Comparison of ENCODE assay signal across 18 cellular contexts in the genomic region with DNA sequence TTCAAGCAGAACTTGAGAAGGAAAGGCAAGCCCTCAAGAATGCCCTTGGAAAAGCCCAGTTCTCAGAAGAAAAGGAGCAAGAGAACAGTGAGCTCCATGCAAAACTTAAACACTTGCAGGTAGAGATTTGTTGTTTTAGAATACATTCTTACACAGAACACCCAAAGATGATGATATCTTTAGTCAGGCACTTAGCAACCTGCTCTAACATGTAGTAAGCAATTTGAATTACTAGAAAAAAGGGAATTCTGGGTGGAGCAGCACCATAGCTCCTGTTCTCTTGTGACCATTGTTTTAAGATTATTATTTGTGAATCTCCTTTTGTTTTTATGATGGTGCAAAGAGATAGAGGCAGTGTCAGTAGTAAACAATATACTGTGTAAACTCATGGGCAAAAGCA.
DNase-seq lines count a peak whose midpoint lies in the region; ATAC-seq and TF ChIP-seq lines count a peak whose summit lies in the region.
"Had no signal": no experiment of that assay in that cellular context is flagged by ENCODE, and none has a peak within 500 bp of the region (broad histone marks: within the 10 kb centered on the region; RNA-seq: fewer than 3 reads in every experiment).

No MANE protein-coding gene starts in this region.

- no peaks in the 10 kb centered on the region for H3K9me3 ChIP-seq in CD4-positive, CD25-positive, alpha-beta regulatory T cell (ENCODE audit: control insufficient read depth in 2 of 2, low read length in 2 of 2)
- no peaks in the 10 kb centered on the region for H3K9me3 ChIP-seq in CD4-positive, alpha-beta T cell (ENCODE audit: control insufficient read depth, low read length)
- H3K9me3 ChIP-seq in RWPE2 (ENCODE audit: severe bottlenecking) (no peaks in the 10 kb centered on the region), right cardiac atrium (ENCODE audit: control insufficient read depth, low read length) (no peaks in the 10 kb centered on the region)
- H3K9me3 ChIP-seq: HAP-1, SJCRH30 had no signal

- H3K27ac ChIP-seq in CD4-positive, CD25-positive, alpha-beta regulatory T cell (ENCODE audit: insufficient read depth, low read length, poor library complexity, severe bottlenecking): no peak overlapping the region
- H3K27ac ChIP-seq in CD4-positive, alpha-beta T cell (ENCODE audit: low read depth, low read length): no peak overlapping the region
- peak overlapping the region; percentile 54 for H3K27ac ChIP-seq in RWPE2 (ENCODE audit: poor library complexity, severe bottlenecking)
- no peak overlapping the region for H3K27ac ChIP-seq in foreskin keratinocyte
- no peak overlapping the region for H3K27ac ChIP-seq in right cardiac atrium (ENCODE audit: low read length)
- H3K27ac ChIP-seq: SJCRH30 had no signal

- ATAC-seq in CD4-positive, CD25-positive, alpha-beta regulatory T cell (ENCODE audit: low read depth in 2 of 2): no peak
- ATAC-seq in CD4-positive, alpha-beta T cell (ENCODE audit: poor library complexity): no peak
- ATAC-seq in RWPE2 (ENCODE audit: low read depth) (peak; percentile 93), foreskin keratinocyte (peak; percentile 97), right cardiac atrium (no peak), HG03159 (IDR thresholded peaks at IDR 0.05; ENCODE audit: unreplicated experiment) (no peak)
- ATAC-seq: GM12878 had no signal

- CTCF ChIA-PET in CD4-positive, alpha-beta T cell (lab: Charles Lee): interaction anchor here (0.6 to 1.4 kb wide), 2 partner anchors 17 to 617 kb away, joined by 3 to 6 read pairs; no protein-coding TSS in a partner anchor

- H3K4me3 ChIP-seq in CD4-positive, CD25-positive, alpha-beta regulatory T cell (ENCODE audit: low read depth, low read length): no peak overlapping the region
- no peak overlapping the region for H3K4me3 ChIP-seq in RWPE2 (ENCODE audit: severe bottlenecking)
- H3K4me3 ChIP-seq in right cardiac atrium (ENCODE audit: low read length): no peak overlapping the region
- H3K4me3 ChIP-seq: GM12878, HAP-1, SJCRH30 had no signal

- DNase-seq in CD4-positive, CD25-positive, alpha-beta regulatory T cell: no peak
- no peak for DNase-seq in CD4-positive, alpha-beta T cell
- DNase-seq in RWPE2 (ENCODE audit: low spot score) (no peak), foreskin keratinocyte (peak; percentile 61 to 80), erythroblast (lab: John Stamatoyannopoulos, UW) (no peak), right cardiac atrium (no peak)
- DNase-seq: DND-41, GDM1, NCI-H187 treated with DMSO at 0.1 percent for 48 hours, NCI-H446, NCI-H69, OCI-M1, RPMI8226 had no signal

- H3K9me3 Mint-ChIP-seq in CD4-positive, CD25-positive, alpha-beta regulatory T cell: no peaks in the 10 kb centered on the region
- no peaks in the 10 kb centered on the region for H3K9me3 Mint-ChIP-seq in CD4-positive, alpha-beta T cell

- peaks cover 17% of the 10 kb centered on the region for H3K4me1 ChIP-seq in CD4-positive, CD25-positive, alpha-beta regulatory T cell (ENCODE audit: control insufficient read depth, insufficient read depth, low read length, poor library complexity, severe bottlenecking)
- H3K4me1 ChIP-seq in RWPE2 (ENCODE audit: insufficient read depth, poor library complexity, severe bottlenecking): peaks cover 17% of the 10 kb centered on the region
- peaks cover 26% of the 10 kb centered on the region for H3K4me1 ChIP-seq in foreskin keratinocyte
- no peaks in the 10 kb centered on the region for H3K4me1 ChIP-seq in right cardiac atrium (ENCODE audit: control insufficient read depth, insufficient read depth, low read length)
- H3K4me1 ChIP-seq: HAP-1 had no signal

- TF ChIP-seq CTCF in CD4-positive, alpha-beta T cell (IDR thresholded peaks at IDR 0.05): no peak
- no peak for TF ChIP-seq CTCF in RWPE2 (IDR thresholded peaks at IDR 0.05; ENCODE audit: poor library complexity, severe bottlenecking)
- no peak for TF ChIP-seq CTCF in foreskin keratinocyte (conservative IDR thresholded peaks at IDR 0.05)

- no peak for TF ChIP-seq POLR2A in erythroblast (IDR thresholded peaks at IDR 0.05; ENCODE audit: low read length)

- peak overlapping the region; percentile 38 to 84 (median 56) for H3K27ac Mint-ChIP-seq in CD4-positive, CD25-positive, alpha-beta regulatory T cell
- H3K27ac Mint-ChIP-seq in CD4-positive, alpha-beta T cell: peak overlapping the region; percentile 59

- no peaks in the 10 kb centered on the region for H3K27me3 ChIP-seq in CD4-positive, CD25-positive, alpha-beta regulatory T cell (ENCODE audit: control insufficient read depth, insufficient read depth, low read length)
- H3K27me3 ChIP-seq in CD4-positive, alpha-beta T cell (ENCODE audit: control insufficient read depth, insufficient read depth, low read length): no peaks in the 10 kb centered on the region
- H3K27me3 ChIP-seq in RWPE2 (ENCODE audit: insufficient read depth, poor library complexity, severe bottlenecking) (no peaks in the 10 kb centered on the region), foreskin keratinocyte (no peaks in the 10 kb centered on the region), right cardiac atrium (ENCODE audit: control insufficient read depth, insufficient read depth) (no peaks in the 10 kb centered on the region)
- H3K27me3 ChIP-seq: SJCRH30 had no signal

- no peaks in the 10 kb centered on the region for H3K27me3 Mint-ChIP-seq in CD4-positive, CD25-positive, alpha-beta regulatory T cell
- no peaks in the 10 kb centered on the region for H3K27me3 Mint-ChIP-seq in CD4-positive, alpha-beta T cell
- H3K27me3 Mint-ChIP-seq: B cell had no signal

- peaks cover 67% of the 10 kb centered on the region for H3K36me3 Mint-ChIP-seq in CD4-positive, CD25-positive, alpha-beta regulatory T cell
- H3K36me3 Mint-ChIP-seq in CD4-positive, alpha-beta T cell (ENCODE audit: low read depth): peaks cover 94% of the 10 kb centered on the region

- peaks cover 18 to 71% (median 52%) of the 10 kb centered on the region in 4 donors for H3K4me1 Mint-ChIP-seq in CD4-positive, CD25-positive, alpha-beta regulatory T cell
- peaks cover 47% of the 10 kb centered on the region for H3K4me1 Mint-ChIP-seq in CD4-positive, alpha-beta T cell (ENCODE audit: low read depth)

- H3K4me3 Mint-ChIP-seq in CD4-positive, CD25-positive, alpha-beta regulatory T cell: no peak overlapping the region
- no peak overlapping the region for H3K4me3 Mint-ChIP-seq in CD4-positive, alpha-beta T cell
- H3K4me3 Mint-ChIP-seq: B cell had no signal

- intact Hi-C loops in CD4-positive, alpha-beta T cell (cut with DNase I, micrococcal nuclease): no loop called here
- intact Hi-C loops in right cardiac atrium (cut with DNase I): no loop called here

- POLR2A ChIA-PET in CD4-positive, alpha-beta T cell (lab: Charles Lee): interaction anchor here (3.4 kb wide), 1 partner anchor 17 kb away, joined by 15 read pairs; no protein-coding TSS in a partner anchor

- peaks cover 77% of the 10 kb centered on the region for H3K36me3 ChIP-seq in CD4-positive, CD25-positive, alpha-beta regulatory T cell (ENCODE audit: control insufficient read depth, insufficient read depth, low read length)
- peaks cover 63% of the 10 kb centered on the region for H3K36me3 ChIP-seq in RWPE2 (ENCODE audit: low read depth)

Comparison
In these comparisons a context has a peak if more than half of its experiments do, and no peak if none do; other contexts are left out.
1. ATAC-seq: peak in RWPE2 (single experiment) and foreskin keratinocyte (single experiment); none in CD4-positive, CD25-positive, alpha-beta regulatory T cell (0 of 2), CD4-positive, alpha-beta T cell (single experiment), right cardiac atrium (0 of 2) and HG03159 (single experiment).
2. DNase-seq: peak in foreskin keratinocyte (2 of 2); none in CD4-positive, CD25-positive, alpha-beta regulatory T cell (0 of 3), CD4-positive, alpha-beta T cell (0 of 10), RWPE2 (single experiment), erythroblast (0 of 2) and right cardiac atrium (0 of 3).